ENCODE assay signal across 9 cellular contexts in genomic region chr12:2284321-2284813, GRCh38.
A peak's percentile ranks its signal among the peaks of the same experiment; 100 is the strongest.
DNase-seq lines count a peak whose midpoint lies in the region; ATAC-seq and TF ChIP-seq lines count a peak whose summit lies in the region.
"Had no signal": no experiment of that assay in that cellular context is flagged by ENCODE, and none has a peak within 500 bp of the region (broad histone marks: within the 10 kb centered on the region; RNA-seq: fewer than 3 reads in every experiment).

No MANE protein-coding gene starts in this region.

- H3K27ac Mint-ChIP-seq in GM23338 = no peak overlapping the region
- H3K27ac Mint-ChIP-seq: activated naive CD8-positive, alpha-beta T cell had no signal

- no peaks in the 10 kb centered on the region for H3F3A ChIP-seq in GM23338 (replicated peaks; ENCODE audit: low read depth)
- no peaks in the 10 kb centered on the region for H3F3A ChIP-seq in OCI-LY1 (ENCODE audit: insufficient read depth, low read length)

- H3K4me2 ChIP-seq in GM23338 (no peak overlapping the region), OCI-LY1 (ENCODE audit: low read length) (peak overlapping the region; percentile 49)

- peaks cover 9% of the 10 kb centered on the region for H3K9me3 ChIP-seq in OCI-LY1 (ENCODE audit: low read length)

- H3K36me3 Mint-ChIP-seq in GM23338 (ENCODE audit: low read depth) = no peaks in the 10 kb centered on the region

- DNase-seq in GM23338 (ENCODE audit: low spot score) (no peak), fibroblast of the conjunctiva (ENCODE audit: low read depth) (peak; percentile 81), skeletal muscle cell (ENCODE audit: low read depth) (peak; percentile 72), NCI-H2171 treated with DMSO at 0.1 percent for 48 hours (lab: John Stamatoyannopoulos, UW) (no peak)
- DNase-seq in stimulated activated CD4-positive, alpha-beta T cell treated with anti-CD3 and anti-CD28 coated beads, Interleukin-2, amount 100 ng/mL, for 24 hours = no peak
- no peak for DNase-seq in activated CD4-positive, alpha-beta T cell treated with anti-CD3 and anti-CD28 coated beads, Interleukin-2, amount 50 U/mL, for 48 hours

- H3K4me1 ChIP-seq in GM23338 (ENCODE audit: insufficient read depth) = peaks cover 15% of the 10 kb centered on the region
- peaks cover 31% of the 10 kb centered on the region for H3K4me1 ChIP-seq in OCI-LY1 (ENCODE audit: insufficient read depth, low read length, severe bottlenecking)

- H3K9me2 ChIP-seq in GM23338 (ENCODE audit: insufficient read depth) = no peaks in the 10 kb centered on the region
- H3K9me2 ChIP-seq in OCI-LY1 (ENCODE audit: low read depth, low read length) = no peaks in the 10 kb centered on the region

- no peaks in the 10 kb centered on the region; the same call in 2 of the 3 replicates for H3K9me3 Mint-ChIP-seq in GM23338

- H3K4me1 Mint-ChIP-seq in GM23338 = peaks cover 66% of the 10 kb centered on the region

- peaks cover 7% of the 10 kb centered on the region for H3K27me3 Mint-ChIP-seq in GM23338 (ENCODE audit: insufficient read depth, low read depth, poor library complexity)

- H4K20me1 ChIP-seq in GM23338 (replicated peaks; ENCODE audit: insufficient read depth) = no peaks in the 10 kb centered on the region
- no peaks in the 10 kb centered on the region for H4K20me1 ChIP-seq in OCI-LY1 (ENCODE audit: insufficient read depth, low read length)

- H3K4me3 Mint-ChIP-seq in GM23338 = no peak overlapping the region
- H3K4me3 Mint-ChIP-seq: activated naive CD8-positive, alpha-beta T cell had no signal

- TF ChIP-seq CTCF in GM23338 (conservative IDR thresholded peaks at IDR 0.05; ENCODE audit: low read depth in 2 of 2) = no peak
- no peak for TF ChIP-seq CTCF in OCI-LY1 (IDR thresholded peaks at IDR 0.05; ENCODE audit: low read length)

- peak overlapping the region; percentile 51; the same call in 1 of the 2 replicates for H3K9ac ChIP-seq in OCI-LY1 (ENCODE audit: low read length)

- H3K79me2 ChIP-seq in GM23338 (replicated peaks; ENCODE audit: insufficient read depth) (no peaks in the 10 kb centered on the region), OCI-LY1 (ENCODE audit: insufficient read depth, low read length) (no peaks in the 10 kb centered on the region)

- H3K36me3 ChIP-seq in GM23338 (ENCODE audit: insufficient read depth) (no peaks in the 10 kb centered on the region), OCI-LY1 (ENCODE audit: insufficient read depth, low read length) (no peaks in the 10 kb centered on the region; the same call in 1 of the 2 replicates)

- H3K27ac ChIP-seq in GM23338 (ENCODE audit: low read depth) (no peak overlapping the region), OCI-LY1 (ENCODE audit: low read depth, low read length, poor library complexity, severe bottlenecking) (peak overlapping the region; percentile 57)

- H2AFZ ChIP-seq in GM23338 (peak overlapping the region; percentile 89), OCI-LY1 (ENCODE audit: low read length) (peak overlapping the region; percentile 19; the same call in 1 of the 2 replicates)

- H3K4me3 ChIP-seq in GM23338 (no peak overlapping the region), OCI-LY1 (ENCODE audit: low read depth, low read length, poor library complexity, severe bottlenecking) (peak overlapping the region; percentile 12), skeletal muscle cell (ENCODE audit: low read depth, low read length) (no peak overlapping the region)

- H3K27me3 ChIP-seq in GM23338 (ENCODE audit: insufficient read depth) (no peaks in the 10 kb centered on the region), OCI-LY1 (ENCODE audit: insufficient read depth, low read length) (no peaks in the 10 kb centered on the region)

- ATAC-seq in GM23338 (peak; percentile 3; the same call in 1 of the 3 replicates), HG02571 (IDR thresholded peaks at IDR 0.05; ENCODE audit: unreplicated experiment) (no peak)

TF ChIP-seq in GM23338, 12 proteins besides CTCF, POLR2A, EP300 and RAD21 (continues in another document):
- no peak for TF ChIP-seq STAT1 (IDR thresholded peaks at IDR 0.05; ENCODE audit: unreplicated experiment)
- no peak for TF ChIP-seq POLR2AphosphoS5 (IDR thresholded peaks at IDR 0.05; ENCODE audit: low read depth)
- no peak for TF ChIP-seq ZNF462 (CRISPR knock-in tag; IDR thresholded peaks at IDR 0.05)
- TF ChIP-seq REST (IDR thresholded peaks at IDR 0.05; ENCODE audit: unreplicated experiment) = no peak
- TF ChIP-seq CREB1 (CRISPR knock-in tag; IDR thresholded peaks at IDR 0.05; ENCODE audit: low read depth) = no peak
- no peak for TF ChIP-seq NANOG (IDR thresholded peaks at IDR 0.05; ENCODE audit: borderline replicate concordance)
- TF ChIP-seq ZNF331 (CRISPR knock-in tag; IDR thresholded peaks at IDR 0.05; ENCODE audit: low read depth) = no peak

Comparison
In these comparisons a context has a peak if more than half of its experiments do, and no peak if none do; other contexts are left out.
1. DNase-seq: peak in fibroblast of the conjunctiva (single experiment) and skeletal muscle cell (single experiment); none in GM23338 (single experiment), NCI-H2171 treated with DMSO at 0.1 percent for 48 hours (single experiment), stimulated activated CD4-positive, alpha-beta T cell treated with anti-CD3 and anti-CD28 coated beads, Interleukin-2, amount 100 ng/mL, for 24 hours (0 of 2) and activated CD4-positive, alpha-beta T cell treated with anti-CD3 and anti-CD28 coated beads, Interleukin-2, amount 50 U/mL, for 48 hours (0 of 2).